Comparison of ENCODE assay signal across 1 cellular context in genomic region chr1:184792450-184792969, GRCh38.
TF ChIP-seq lines count a peak whose summit lies in the region.

No MANE protein-coding gene starts in this region.

TF ChIP-seq in HepG2, 621 proteins besides CTCF, POLR2A, EP300 and RAD21 (continued from another document and continues in another):
- peak; percentile 36; the same call in 1 of the 2 replicates for TF ChIP-seq ZBED4 (CRISPR knock-in tag; IDR thresholded peaks at IDR 0.05; ENCODE audit: borderline replicate concordance)
- no peak for TF ChIP-seq ZNF318 (CRISPR knock-in tag; IDR thresholded peaks at IDR 0.05)
- TF ChIP-seq IRX3 (CRISPR knock-in tag; IDR thresholded peaks at IDR 0.05; ENCODE audit: borderline replicate concordance, low read depth) = no peak
- TF ChIP-seq TIGD3 (CRISPR knock-in tag; IDR thresholded peaks at IDR 0.05; ENCODE audit: borderline replicate concordance) = no peak
- TF ChIP-seq ZNF232 (CRISPR knock-in tag; IDR thresholded peaks at IDR 0.05; ENCODE audit: borderline replicate concordance) = no peak
- no peak for TF ChIP-seq MAX (IDR thresholded peaks at IDR 0.05)
- no peak for TF ChIP-seq PHF20 (CRISPR knock-in tag; IDR thresholded peaks at IDR 0.05)
- TF ChIP-seq ZNF335 (CRISPR knock-in tag; IDR thresholded peaks at IDR 0.05) = no peak
- no peak for TF ChIP-seq ARNTL (CRISPR knock-in tag; IDR thresholded peaks at IDR 0.05)
- TF ChIP-seq ZNF264 (CRISPR knock-in tag; IDR thresholded peaks at IDR 0.05) = no peak; the same call in 1 of the 2 replicates
- no peak for TF ChIP-seq ZNF564 (CRISPR knock-in tag; IDR thresholded peaks at IDR 0.05)
- 0 out of 2 replicates have a peak, but pooled peaks have one; percentile 24 for TF ChIP-seq ZNF800 (CRISPR knock-in tag; IDR thresholded peaks at IDR 0.05)
- no peak for TF ChIP-seq GFI1 (CRISPR knock-in tag; IDR thresholded peaks at IDR 0.05; ENCODE audit: borderline replicate concordance)
- no peak for TF ChIP-seq CSRNP2 (CRISPR knock-in tag; conservative IDR thresholded peaks at IDR 0.05; ENCODE audit: low read depth)
- no peak for TF ChIP-seq THAP8 (CRISPR knock-in tag; IDR thresholded peaks at IDR 0.05; ENCODE audit: borderline replicate concordance)
- no peak for TF ChIP-seq SOX6 (IDR thresholded peaks at IDR 0.05)
- TF ChIP-seq SOX6 (CRISPR knock-in tag; IDR thresholded peaks at IDR 0.05) = peak; percentile 45; the same call in 1 of the 2 replicates
- TF ChIP-seq CENPT (CRISPR knock-in tag; IDR thresholded peaks at IDR 0.05; ENCODE audit: low read depth) = no peak
- no peak for TF ChIP-seq ZNF33B (CRISPR knock-in tag; IDR thresholded peaks at IDR 0.05)
- no peak for TF ChIP-seq ZNF546 (CRISPR knock-in tag; conservative IDR thresholded peaks at IDR 0.05)
- TF ChIP-seq AGO2 (optimal IDR thresholded peaks at IDR 0.05; ENCODE audit: low read depth, low read length) = no peak
- TF ChIP-seq ZNF746 (CRISPR knock-in tag; IDR thresholded peaks at IDR 0.05) = no peak
- TF ChIP-seq FOXK1 (CRISPR knock-in tag; IDR thresholded peaks at IDR 0.05; ENCODE audit: borderline replicate concordance, low read depth) = 0 out of 2 replicates have a peak, but pooled peaks have one; percentile 17
- no peak for TF ChIP-seq ATF1 (CRISPR knock-in tag; IDR thresholded peaks at IDR 0.05)
- no peak for TF ChIP-seq JUND (CRISPR knock-in tag; IDR thresholded peaks at IDR 0.05)
- peak; percentile 50 for TF ChIP-seq BCL6 (CRISPR knock-in tag; IDR thresholded peaks at IDR 0.05)
- no peak for TF ChIP-seq NFYB (CRISPR knock-in tag; IDR thresholded peaks at IDR 0.05)
- TF ChIP-seq ZNF121 (CRISPR knock-in tag; IDR thresholded peaks at IDR 0.05) = peak; percentile 94
- no peak; the same call in 1 of the 2 replicates for TF ChIP-seq ZNF691 (CRISPR knock-in tag; IDR thresholded peaks at IDR 0.05; ENCODE audit: borderline replicate concordance, low read depth)
- no peak for TF ChIP-seq MEIS1 (CRISPR knock-in tag; IDR thresholded peaks at IDR 0.05; ENCODE audit: borderline replicate concordance)
- TF ChIP-seq SMYD3 (CRISPR knock-in tag; IDR thresholded peaks at IDR 0.05) = no peak
- no peak for TF ChIP-seq ZNF343 (CRISPR knock-in tag; IDR thresholded peaks at IDR 0.05)
- no peak for TF ChIP-seq ZNF567 (CRISPR knock-in tag; IDR thresholded peaks at IDR 0.05; ENCODE audit: borderline replicate concordance)
- no peak for TF ChIP-seq ZNF724P (CRISPR knock-in tag; IDR thresholded peaks at IDR 0.05; ENCODE audit: borderline replicate concordance)
